ENCODE assay signal across 32 cellular contexts in the genomic region with DNA sequence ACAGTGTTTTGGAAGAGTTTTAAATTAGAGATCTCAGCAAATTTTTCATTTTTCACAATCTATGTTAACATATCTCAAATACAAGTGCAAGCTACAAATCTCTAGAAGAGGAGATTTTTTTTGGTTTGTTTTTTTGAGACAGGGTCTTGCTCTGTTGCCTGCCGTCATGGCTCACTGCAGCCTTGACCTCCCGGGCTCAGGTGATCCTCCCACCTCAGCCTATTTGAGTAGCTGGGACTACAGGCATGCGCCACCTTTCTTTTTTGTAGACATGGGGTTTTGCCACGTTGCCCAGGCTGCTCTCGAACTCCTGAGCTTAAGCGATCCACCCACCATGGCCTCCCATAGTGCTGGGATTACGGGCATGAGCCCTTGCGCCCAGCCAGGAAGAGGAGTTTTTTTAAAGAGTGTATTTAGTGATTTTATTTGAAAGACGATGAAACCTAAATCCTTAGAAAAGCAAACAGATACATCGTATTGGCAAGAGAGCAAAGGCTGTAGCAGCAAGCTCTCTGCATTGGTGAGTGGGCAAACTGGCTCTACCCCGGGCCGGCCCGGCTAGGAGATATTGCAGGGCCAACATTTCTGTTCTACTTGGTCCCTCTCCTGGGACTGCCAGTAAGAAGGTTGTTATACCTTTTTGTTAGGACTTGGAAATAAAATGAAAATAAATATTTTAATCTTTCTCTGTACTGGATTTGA.
"Had no signal": no experiment of that assay in that cellular context is flagged by ENCODE, and none has a peak within 500 bp of the region (broad histone marks: within the 10 kb centered on the region; RNA-seq: fewer than 3 reads in every experiment).

No MANE protein-coding gene starts in this region.

- H3K27ac Mint-ChIP-seq: activated B cell treated with CpG ODN at 0.5 μM for 24 hours; activated CD4-positive, alpha-beta memory T cell treated with anti-CD3 and anti-CD28 coated beads for 36 hours; activated CD8-positive, alpha-beta memory T cell treated with anti-CD3 and anti-CD28 coated beads, Interleukin-2, amount 10 ng/mL, durations not matched to agents 7 days and 5 days; activated naive CD4-positive, alpha-beta T cell treated with anti-CD3 and anti-CD28 coated beads for 36 hours; activated naive CD8-positive, alpha-beta T cell; activated naive CD8-positive, alpha-beta T cell treated with anti-CD3 and anti-CD28 coated beads, Interleukin-2, amount 50 U/mL, for 24 hours; activated T-helper 2 cell treated with anti-CD3 and anti-CD28 coated beads, Interferon-gamma antibody, Interleukin-2, Interleukin-4, amounts not matched to agents 10 μg/mL and 5 μg/mL and 100 μg/mL, durations not matched to agents 14 hours and 24 hours and 36 hours; IgD-negative memory B cell had no signal

- H3K36me3 Mint-ChIP-seq: activated naive CD8-positive, alpha-beta T cell had no signal

- H3K4me1 Mint-ChIP-seq: activated B cell treated with CpG ODN at 0.5 μM for 24 hours; activated CD8-positive, alpha-beta memory T cell treated with anti-CD3 and anti-CD28 coated beads, Interleukin-2, amount 10 ng/mL, durations not matched to agents 7 days and 5 days; activated naive CD8-positive, alpha-beta T cell treated with anti-CD3 and anti-CD28 coated beads, Interleukin-2, amount 50 U/mL, for 24 hours; central memory CD8-positive, alpha-beta T cell; IgD-negative memory B cell had no signal

- H3K27ac ChIP-seq: brain microvascular endothelial cell, RWPE1 had no signal

- H3K27me3 Mint-ChIP-seq: activated B cell treated with CpG ODN at 0.5 μM for 24 hours; activated CD4-positive, alpha-beta memory T cell treated with anti-CD3 and anti-CD28 coated beads for 36 hours; activated CD8-positive, alpha-beta memory T cell treated with anti-CD3 and anti-CD28 coated beads, Interleukin-2, amount 10 ng/mL, durations not matched to agents 7 days and 5 days; activated naive CD8-positive, alpha-beta T cell; activated naive CD8-positive, alpha-beta T cell treated with anti-CD3 and anti-CD28 coated beads, Interleukin-2, amount 50 U/mL, for 24 hours; central memory CD8-positive, alpha-beta T cell; IgD-negative memory B cell had no signal

- H3K4me3 Mint-ChIP-seq: activated B cell treated with CpG ODN at 0.5 μM for 24 hours; activated CD4-positive, alpha-beta memory T cell treated with anti-CD3 and anti-CD28 coated beads for 36 hours; activated CD8-positive, alpha-beta memory T cell treated with anti-CD3 and anti-CD28 coated beads, Interleukin-2, amount 10 ng/mL, durations not matched to agents 7 days and 5 days; activated naive CD4-positive, alpha-beta T cell treated with anti-CD3 and anti-CD28 coated beads for 36 hours; activated naive CD8-positive, alpha-beta T cell; activated naive CD8-positive, alpha-beta T cell treated with anti-CD3 and anti-CD28 coated beads, Interleukin-2, amount 50 U/mL, for 24 hours; central memory CD8-positive, alpha-beta T cell; IgD-negative memory B cell had no signal

- H3K27me3 ChIP-seq: brain microvascular endothelial cell had no signal

- ATAC-seq: activated CD8-positive, alpha-beta memory T cell treated with anti-CD3 and anti-CD28 coated beads, Interleukin-2, amount 10 ng/mL, durations not matched to agents 7 days and 5 days; activated naive CD8-positive, alpha-beta T cell treated with anti-CD3 and anti-CD28 coated beads, Interleukin-2, amount 50 U/mL, for 24 hours; PC-3; Right ventricle myocardium inferior had no signal

- DNase-seq: activated B cell treated with CpG ODN at 0.5 μM for 24 hours; activated CD4-positive, alpha-beta memory T cell treated with anti-CD3 and anti-CD28 coated beads for 36 hours; activated CD4-positive, alpha-beta T cell treated with anti-CD3 and anti-CD28 coated beads for 4 hours; activated CD4-positive, alpha-beta T cell treated with anti-CD3 and anti-CD28 coated beads, Interleukin-2, amount 50 U/mL, for 1 hour; activated CD4-positive, CD25-positive, alpha-beta regulatory T cell treated with anti-CD3 and anti-CD28 coated beads, Interleukin-2, amount 50 U/mL, for 72 hours; activated CD8-positive, alpha-beta memory T cell treated with anti-CD3 and anti-CD28 coated beads, Interleukin-2, amount 10 ng/mL, durations not matched to agents 7 days and 5 days; activated gamma-delta T cell; activated naive CD4-positive, alpha-beta T cell treated with anti-CD3 and anti-CD28 coated beads for 36 hours; activated naive CD8-positive, alpha-beta T cell treated with anti-CD3 and anti-CD28 coated beads, Interleukin-2, amount 50 U/mL, for 24 hours; activated T-cell treated with anti-CD3 and anti-CD28 coated beads, Interleukin-2, amount 50 U/mL, for 1 hour; aorta; brain microvascular endothelial cell; Karpas-422; KBM-7; NCI-H1105; NCI-H1436; NCI-H1694; NCI-H1930; NCI-H2081 treated with DMSO at 0.1 percent for 48 hours; NCI-H226; NCI-H446 treated with DMSO at 0.1 percent for 48 hours; NCI-H524 treated with DMSO at 0.1 percent for 48 hours; NK-92 treated with Interleukin-12 subunit alpha and Interleukin-12 subunit beta, amount 100 ng/mL, for 24 hours; PC-3; SIG-M5; T1000 had no signal

- H3K9me3 Mint-ChIP-seq: activated B cell treated with CpG ODN at 0.5 μM for 24 hours; activated CD4-positive, alpha-beta memory T cell treated with anti-CD3 and anti-CD28 coated beads for 36 hours; activated naive CD4-positive, alpha-beta T cell treated with anti-CD3 and anti-CD28 coated beads for 36 hours; activated naive CD8-positive, alpha-beta T cell treated with anti-CD3 and anti-CD28 coated beads, Interleukin-2, amount 50 U/mL, for 24 hours; activated T-helper 2 cell treated with anti-CD3 and anti-CD28 coated beads, Interferon-gamma antibody, Interleukin-2, Interleukin-4, amounts not matched to agents 10 μg/mL and 5 μg/mL and 100 μg/mL, durations not matched to agents 14 hours and 24 hours and 36 hours; central memory CD8-positive, alpha-beta T cell; IgD-negative memory B cell had no signal
